Comparison of ENCODE assay signal across 10 cellular contexts in genomic region chr13:108508263-108508662, GRCh38.
DNase-seq lines count a peak whose midpoint lies in the region; ATAC-seq and TF ChIP-seq lines count a peak whose summit lies in the region.
"Had no signal": no experiment of that assay in that cellular context is flagged by ENCODE, and none has a peak within 500 bp of the region (broad histone marks: within the 10 kb centered on the region; RNA-seq: fewer than 3 reads in every experiment).

No MANE protein-coding gene starts in this region.

- intact Hi-C loops in esophagus squamous epithelium (cut with DNase I) = no loop called here

- H3K4me3 ChIP-seq in NB4 (ENCODE audit: low read depth, low read length) (no peak overlapping the region), osteoblast (ENCODE audit: insufficient read depth, low read length) (no peak overlapping the region), esophagus squamous epithelium (no peak overlapping the region)
- H3K4me3 ChIP-seq: ascending aorta had no signal

- no peaks in the 10 kb centered on the region for H3K36me3 Mint-ChIP-seq in chondrocyte (ENCODE audit: low read depth)
- H3K36me3 Mint-ChIP-seq: naive B cell had no signal

- H3K27ac ChIP-seq in osteoblast (ENCODE audit: low read depth, low read length) (no peak overlapping the region), esophagus squamous epithelium (no peak overlapping the region)
- H3K27ac ChIP-seq: ascending aorta had no signal

- H3K4me1 ChIP-seq in osteoblast (ENCODE audit: insufficient read depth, low read length) (no peaks in the 10 kb centered on the region), esophagus squamous epithelium (no peaks in the 10 kb centered on the region)
- H3K4me1 ChIP-seq: ascending aorta had no signal

- DNase-seq in GM10266 (ENCODE audit: extremely low spot score) = no peak
- DNase-seq in NB4 (ENCODE audit: low read depth) = peak; percentile 35
- no peak for DNase-seq in chondrocyte (ENCODE audit: low spot score)
- DNase-seq in osteoblast (ENCODE audit: insufficient read length, low spot score, missing footprints) = no peak
- no peak for DNase-seq in cerebellar cortex (ENCODE audit: low spot score)
- no peak for DNase-seq in esophagus squamous epithelium (lab: John Stamatoyannopoulos, UW)
- DNase-seq in activated CD4-positive, CD25-positive, alpha-beta regulatory T cell (lab: John Stamatoyannopoulos, UW) = no peak
- DNase-seq: naive B cell had no signal

- no peaks in the 10 kb centered on the region for H4K20me1 ChIP-seq in osteoblast (ENCODE audit: insufficient read depth, low read length)

- no peak overlapping the region for H3K27ac Mint-ChIP-seq in chondrocyte (ENCODE audit: unreplicated experiment)
- H3K27ac Mint-ChIP-seq: naive B cell had no signal

- H3K27me3 Mint-ChIP-seq in chondrocyte (ENCODE audit: low read depth) = peaks cover 29% of the 10 kb centered on the region
- H3K27me3 Mint-ChIP-seq: naive B cell had no signal

- 0 to 5% methylated on average over 1 of the region's 1 CpG for WGBS in esophagus squamous epithelium, 2 donors

- peaks cover 6% of the 10 kb centered on the region for H3K9me3 Mint-ChIP-seq in chondrocyte (ENCODE audit: low read depth)

- no peaks in the 10 kb centered on the region for H3K27me3 ChIP-seq in osteoblast (ENCODE audit: insufficient read depth, low read length)
- H3K27me3 ChIP-seq in esophagus squamous epithelium = no peaks in the 10 kb centered on the region
- H3K27me3 ChIP-seq: ascending aorta had no signal

- H3K9me3 ChIP-seq in osteoblast (ENCODE audit: low read depth, low read length) = no peaks in the 10 kb centered on the region
- peaks cover 0 to 6% (median 0%) of the 10 kb centered on the region in 3 donors for H3K9me3 ChIP-seq in esophagus squamous epithelium
- H3K9me3 ChIP-seq: ascending aorta had no signal

- TF ChIP-seq POLR2A in NB4 (IDR thresholded peaks at IDR 0.05; ENCODE audit: extremely low read depth, insufficient read length) (no peak), esophagus squamous epithelium (IDR thresholded peaks at IDR 0.05) (no peak)

- H3K79me2 ChIP-seq in osteoblast (ENCODE audit: insufficient read depth, low read length) = no peaks in the 10 kb centered on the region

- H3K4me2 ChIP-seq in osteoblast (ENCODE audit: insufficient read depth, low read length) = no peak overlapping the region

- H3K36me3 ChIP-seq in osteoblast (ENCODE audit: insufficient read depth, low read length) (no peaks in the 10 kb centered on the region), esophagus squamous epithelium (no peaks in the 10 kb centered on the region)
- H3K36me3 ChIP-seq: ascending aorta had no signal

- no peaks in the 10 kb centered on the region for H3K4me1 Mint-ChIP-seq in chondrocyte (ENCODE audit: low read depth)
- H3K4me1 Mint-ChIP-seq: naive B cell had no signal

- ATAC-seq in HG02588 (IDR thresholded peaks at IDR 0.05; ENCODE audit: unreplicated experiment) = no peak

- H3K4me3 Mint-ChIP-seq in chondrocyte (ENCODE audit: unreplicated experiment) = no peak overlapping the region
- H3K4me3 Mint-ChIP-seq: naive B cell had no signal

- no peak overlapping the region for H2AFZ ChIP-seq in osteoblast (ENCODE audit: low read length)

- peak; percentile 39 for TF ChIP-seq CTCF in GM10266 (IDR thresholded peaks at IDR 0.05; ENCODE audit: control insufficient read depth, insufficient read depth, low read depth, missing control alignments)
- peak; percentile 32 for TF ChIP-seq CTCF in NB4 (IDR thresholded peaks at IDR 0.05; ENCODE audit: low read depth, low read length)
- peak; percentile 84 for TF ChIP-seq CTCF in chondrocyte (IDR thresholded peaks at IDR 0.05)
- TF ChIP-seq CTCF in osteoblast (IDR thresholded peaks at IDR 0.05; ENCODE audit: extremely low read depth, low read depth, low read length) = peak; percentile 23
- peak in 1 of 6 experiments; percentile 29 for TF ChIP-seq CTCF in esophagus squamous epithelium (IDR thresholded peaks at IDR 0.05)
